ENCODE assay signal across 8 cellular contexts in the genomic region with DNA sequence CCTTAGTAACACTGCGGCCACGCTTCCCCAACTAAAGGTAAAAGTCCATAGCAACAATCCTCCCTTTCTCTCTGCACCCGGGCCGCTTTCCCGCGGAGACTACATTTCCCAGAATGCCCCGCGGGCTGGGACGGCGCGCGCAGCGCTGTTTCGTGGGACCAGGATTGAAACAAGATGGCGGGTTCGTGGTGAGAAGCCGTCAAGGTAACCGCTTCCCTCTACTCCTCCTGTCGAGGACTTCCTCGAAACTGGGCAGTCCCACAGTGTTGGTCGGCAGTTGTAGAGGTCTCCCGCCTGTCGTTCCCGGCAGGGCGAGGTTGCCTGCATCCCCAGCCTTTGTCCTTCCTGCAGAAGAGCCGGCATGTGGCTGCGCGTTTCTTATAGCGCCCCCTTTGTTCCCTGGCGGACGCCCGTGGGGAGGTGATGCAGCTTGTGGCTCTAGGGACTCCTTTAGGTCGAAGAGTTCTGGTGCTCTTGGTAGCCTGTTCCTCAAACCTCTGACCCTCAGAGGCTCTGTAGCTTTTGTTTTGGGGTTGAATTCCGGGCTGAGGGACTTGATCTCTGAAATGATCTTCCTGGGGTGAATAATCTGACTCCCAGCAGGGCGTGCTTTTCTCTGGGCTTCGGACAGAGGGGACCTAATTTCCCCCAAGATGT. TPM values are rescaled to one million over a fixed set of nuclear protein-coding genes. Genes with fewer than 3 reads are reported as not detected.
DNase-seq lines count a peak whose midpoint lies in the region; ATAC-seq and TF ChIP-seq lines count a peak whose summit lies in the region.

A gene (plus strand): TSS at position 164 of the 657 bp plus-strand sequence. CDS start 1,772 bp downstream, outside the sequence.

- TF ChIP-seq CTCF in GM12864 (IDR thresholded peaks at IDR 0.05; ENCODE audit: low read depth, low read length, missing control alignments) (peak; percentile 80), ovary (IDR thresholded peaks at IDR 0.05) (peak; percentile 44 to 85 (median 74)), thyroid gland (IDR thresholded peaks at IDR 0.05) (peak; percentile 41 to 77 (median 58))

- intact Hi-C loops in head of caudate nucleus (cut with DNase I) (no loop called here), ovary (cut with DNase I) (no loop called here), thyroid gland (cut with DNase I) (no loop called here)

- peaks cover 38% of the 10 kb centered on the region for H3K4me1 Mint-ChIP-seq in activated naive CD8-positive, alpha-beta T cell (ENCODE audit: low read depth)

- no peaks in the 10 kb centered on the region for H3K27me3 ChIP-seq in ovary
- no peaks in the 10 kb centered on the region for H3K27me3 ChIP-seq in thyroid gland

- no peaks in the 10 kb centered on the region for H3K9me3 ChIP-seq in ovary
- H3K9me3 ChIP-seq in thyroid gland: no peaks in the 10 kb centered on the region

- no peak for TF ChIP-seq EP300 in ovary (IDR thresholded peaks at IDR 0.05)

- H3K36me3 ChIP-seq in ovary: no peaks in the 10 kb centered on the region
- H3K36me3 ChIP-seq in thyroid gland: no peaks in the 10 kb centered on the region

- H3K4me1 ChIP-seq in ovary (ENCODE audit: insufficient read depth) (no peaks in the 10 kb centered on the region), thyroid gland (peaks cover 0 to 5% of the 10 kb centered on the region in 2 donors)

- H3K9me3 Mint-ChIP-seq in activated naive CD8-positive, alpha-beta T cell (ENCODE audit: low read depth): no peaks in the 10 kb centered on the region

- H3K27ac Mint-ChIP-seq in activated naive CD8-positive, alpha-beta T cell: peak within 1 kb of the TSS; percentile 94

- H3K36me3 Mint-ChIP-seq in activated naive CD8-positive, alpha-beta T cell: peaks cover 5% of the 10 kb centered on the region

- TF ChIP-seq POLR2A in ovary (IDR thresholded peaks at IDR 0.05) (peak; percentile 76), thyroid gland (IDR thresholded peaks at IDR 0.05) (peak in 1 of 2 donors; percentile 66)

- ATAC-seq in HG02610 (IDR thresholded peaks at IDR 0.05; ENCODE audit: unreplicated experiment): peak; percentile 84

- peak; percentile 68 for DNase-seq in GM12864 (ENCODE audit: low read depth)
- peak; percentile 71 for DNase-seq in NCI-H1092 (lab: John Stamatoyannopoulos, UW)
- peak; percentile 62 for DNase-seq in SKM-1 treated with dmso at 0.1 percent for 144 hours (lab: John Stamatoyannopoulos, UW; ENCODE audit: unreplicated experiment)
- peak; percentile 74 to 96 (median 91) for DNase-seq in head of caudate nucleus
- DNase-seq in ovary: peak; percentile 83 to 94 (median 89)
- DNase-seq in thyroid gland: peak; percentile 86 to 88

- H3K27me3 Mint-ChIP-seq in activated naive CD8-positive, alpha-beta T cell: no peaks in the 10 kb centered on the region

- peak within 1 kb of the TSS; percentile 80 for H3K4me3 ChIP-seq in GM12864 (ENCODE audit: low read depth, low read length)
- peak within 1 kb of the TSS; percentile 84 for H3K4me3 ChIP-seq in ovary
- peak within 1 kb of the TSS; percentile 48 to 76 (median 51) for H3K4me3 ChIP-seq in thyroid gland (replicated peaks in 1 of 3)

- WGBS in ovary, 3 donors: 0 to 1% (median 0%) methylated on average over 35 to 36 of the region's 36 CpGs
- WGBS in thyroid gland, 2 donors: 0 to 1% methylated on average over 25 to 34 of the region's 36 CpGs

- peak within 1 kb of the TSS; percentile 65 to 84 for H3K27ac ChIP-seq in ovary
- peak within 1 kb of the TSS; percentile 48 to 94 (median 88) for H3K27ac ChIP-seq in thyroid gland

- H3K4me3 Mint-ChIP-seq in activated naive CD8-positive, alpha-beta T cell: peak within 1 kb of the TSS; percentile 98

RNA-seq across cellular contexts. Expression of the gene that starts here (rescaled TPM):
- total RNA-seq in ovary (10 to 100 TPM; 34.9 to 72.7 (median 47.9) TPM), thyroid gland (10 to 100 TPM; 42.1 to 71.8 (median 64.0) TPM)
- polyA plus RNA-seq in ovary: 10 to 100 TPM; 22.4 to 39.9 TPM

Comparison
In these comparisons a context has a peak if more than half of its experiments do, and no peak if none do; other contexts are left out.
1. Peak in every context shown above with its lines: DNase-seq, ATAC-seq, H3K4me3 ChIP-seq and H3K27ac ChIP-seq.